Comparison of ENCODE assay signal across 9 cellular contexts in genomic region chr2:209584915-209585314, GRCh38.
"Had no signal": no experiment of that assay in that cellular context is flagged by ENCODE, and none has a peak within 500 bp of the region (broad histone marks: within the 10 kb centered on the region; RNA-seq: fewer than 3 reads in every experiment).

No MANE protein-coding gene starts in this region.

- H3K9me3 Mint-ChIP-seq: H9 had no signal

- ATAC-seq: K562 had no signal

- H3K4me3 Mint-ChIP-seq: H9 had no signal

- H3K9ac ChIP-seq: GM23248 had no signal

- H3K27ac ChIP-seq: GM23248 had no signal

- H2AFZ ChIP-seq: GM23248 had no signal

- H3K27ac Mint-ChIP-seq: H9 had no signal

- H3K4me3 ChIP-seq: GM23248, K562 had no signal

- DNase-seq: GM23248, GOT3, H9, HCEC 1CT, IMR-90, KG1 had no signal

- FAIRE-seq: H54, HTR-8/SVneo, K562 had no signal
